In genomic region chr11:96019810-96020747, GRCh38 we compare ENCODE assay signal across 1 cellular context.
TF ChIP-seq lines count a peak whose summit lies in the region.

No MANE protein-coding gene starts in this region.

TF ChIP-seq in GM23338, 12 proteins besides CTCF, POLR2A, EP300 and RAD21 (continued from another document):
- no peak for TF ChIP-seq ZNF462 (CRISPR knock-in tag; IDR thresholded peaks at IDR 0.05)
- TF ChIP-seq EZH2phosphoT487 (IDR thresholded peaks at IDR 0.05; ENCODE audit: unreplicated experiment), result no peak
